ENCODE assay signal across 9 cellular contexts in the genomic region with DNA sequence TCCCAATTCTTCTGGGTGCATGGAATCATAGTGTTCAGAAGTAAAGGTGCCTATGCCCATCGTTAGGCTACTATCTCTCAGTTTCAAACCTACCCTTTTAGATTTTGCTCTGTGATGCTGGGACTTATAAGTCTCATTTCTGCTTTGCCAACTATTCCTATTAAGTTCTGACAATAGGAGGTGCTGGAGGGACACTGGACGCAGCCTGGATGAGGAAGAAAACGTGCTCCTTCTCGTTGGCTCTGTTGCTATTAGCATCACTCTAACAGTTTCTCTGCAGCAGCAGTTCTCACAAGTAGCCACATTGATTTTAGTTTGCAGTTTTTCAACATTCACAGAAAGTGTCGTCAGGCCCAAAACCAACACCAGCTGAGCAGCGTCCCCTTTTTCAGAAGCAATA.
DNase-seq lines count a peak whose midpoint lies in the region; ATAC-seq and TF ChIP-seq lines count a peak whose summit lies in the region.
"Had no signal": no experiment of that assay in that cellular context is flagged by ENCODE, and none has a peak within 500 bp of the region (broad histone marks: within the 10 kb centered on the region; RNA-seq: fewer than 3 reads in every experiment).

No MANE protein-coding gene starts in this region.

- H3K4me2 ChIP-seq in mesendoderm (ENCODE audit: low read length) = no peak overlapping the region

- no peaks in the 10 kb centered on the region for H3K79me1 ChIP-seq in mesendoderm (ENCODE audit: low read length)

- no peak overlapping the region for H2AK5ac ChIP-seq in mesendoderm (ENCODE audit: low read length)

- H3K9ac ChIP-seq in mesendoderm (ENCODE audit: low read length) = no peak overlapping the region

- H3K4ac ChIP-seq in mesendoderm (ENCODE audit: low read depth, low read length) = no peak overlapping the region

- TF ChIP-seq POLR2A in NB4 (IDR thresholded peaks at IDR 0.05; ENCODE audit: extremely low read depth, insufficient read length) = no peak

- WGBS in mesendoderm (ENCODE audit: extremely low coverage, insufficient coverage, low lambda C conversion rate) = no CpG with 5 or more reads among the region's 6 CpGs

- H3K4me1 ChIP-seq in mesendoderm (ENCODE audit: control insufficient read depth, low read depth, low read length) = no peaks in the 10 kb centered on the region

- H4K5ac ChIP-seq in mesendoderm (ENCODE audit: low read length) = no peak overlapping the region

- no peaks in the 10 kb centered on the region for H3K27me3 ChIP-seq in mesendoderm (ENCODE audit: insufficient read depth, low read length, poor library complexity)
- H3K27me3 ChIP-seq: SJSA1 had no signal

- H3K4me3 ChIP-seq in NB4 (ENCODE audit: low read depth, low read length) = no peak overlapping the region
- no peak overlapping the region for H3K4me3 ChIP-seq in mesendoderm (ENCODE audit: low read length)
- H3K4me3 ChIP-seq: SJSA1 had no signal

- H3K27ac ChIP-seq in mesendoderm (ENCODE audit: low read depth, low read length) = no peak overlapping the region
- H3K27ac ChIP-seq: SJSA1 had no signal

- peaks cover 0 to 4% of the 10 kb centered on the region in 2 donors for H3K27me3 Mint-ChIP-seq in natural killer cell treated with Interleukin-12 subunit alpha and Interleukin-12 subunit beta and Interleukin-15 and Interleukin-18, amount 100 ng/mL, for 72 hours

- H3K4me3 Mint-ChIP-seq in natural killer cell treated with Interleukin-12 subunit alpha and Interleukin-12 subunit beta and Interleukin-15 and Interleukin-18, amount 100 ng/mL, for 72 hours = no peak overlapping the region

- no peak overlapping the region for H3K27ac Mint-ChIP-seq in natural killer cell treated with Interleukin-12 subunit alpha and Interleukin-12 subunit beta and Interleukin-15 and Interleukin-18, amount 100 ng/mL, for 72 hours

- H3K36me3 Mint-ChIP-seq in natural killer cell treated with Interleukin-12 subunit alpha and Interleukin-12 subunit beta and Interleukin-15 and Interleukin-18, amount 100 ng/mL, for 72 hours = no peaks in the 10 kb centered on the region

- peak; percentile 16 for TF ChIP-seq CTCF in NB4 (IDR thresholded peaks at IDR 0.05; ENCODE audit: low read depth, low read length)

- no peak overlapping the region for H2BK5ac ChIP-seq in mesendoderm (ENCODE audit: low read length)

- H3K56ac ChIP-seq in mesendoderm (ENCODE audit: low read length) = no peak overlapping the region

- no peaks in the 10 kb centered on the region for H3K9me3 Mint-ChIP-seq in natural killer cell treated with Interleukin-12 subunit alpha and Interleukin-12 subunit beta and Interleukin-15 and Interleukin-18, amount 100 ng/mL, for 72 hours

- H3K4me1 Mint-ChIP-seq in natural killer cell treated with Interleukin-12 subunit alpha and Interleukin-12 subunit beta and Interleukin-15 and Interleukin-18, amount 100 ng/mL, for 72 hours (ENCODE audit: low read depth in 2 of 2) = no peaks in the 10 kb centered on the region

- H3K23ac ChIP-seq in mesendoderm (ENCODE audit: low read length) = no peak overlapping the region

- H4K8ac ChIP-seq in mesendoderm (ENCODE audit: low read depth, low read length) = no peak overlapping the region

- H3K36me3 ChIP-seq in mesendoderm (ENCODE audit: control insufficient read depth, insufficient read depth, low read length) = no peaks in the 10 kb centered on the region
- H3K36me3 ChIP-seq: SJSA1 had no signal

- H2BK15ac ChIP-seq in mesendoderm (replicated peaks; ENCODE audit: low read depth) = no peak overlapping the region

- no peak for ATAC-seq in HG02623 (IDR thresholded peaks at IDR 0.05; ENCODE audit: unreplicated experiment)
- ATAC-seq in natural killer cell treated with Interleukin-12 subunit alpha and Interleukin-12 subunit beta and Interleukin-15 and Interleukin-18, amount 100 ng/mL, for 72 hours = no peak
- no peak for ATAC-seq in GM21447 (IDR thresholded peaks at IDR 0.05; ENCODE audit: unreplicated experiment)

- no peak overlapping the region for H3K18ac ChIP-seq in mesendoderm (ENCODE audit: low read length)

- DNase-seq in CD1c-positive myeloid dendritic cell (ENCODE audit: extremely low spot score) (peak; percentile 22), NB4 (ENCODE audit: low read depth) (peak; percentile 62), cerebellar cortex (ENCODE audit: low spot score) (peak; percentile 68), mesendoderm (peak; percentile 59)
- DNase-seq in natural killer cell treated with Interleukin-12 subunit alpha and Interleukin-12 subunit beta and Interleukin-15 and Interleukin-18, amount 100 ng/mL, for 72 hours (ENCODE audit: low spot score) = no peak
- no peak for DNase-seq in activated naive CD4-positive, alpha-beta T cell treated with Interleukin-2 at 50 U/mL for 16 hours

- H2BK120ac ChIP-seq in mesendoderm (ENCODE audit: low read depth, low read length) = no peak overlapping the region

- H3K79me2 ChIP-seq in mesendoderm (ENCODE audit: control insufficient read depth, insufficient read depth, low read length) = no peaks in the 10 kb centered on the region

Comparison
In these comparisons a context has a peak if more than half of its experiments do, and no peak if none do; other contexts are left out.
1. DNase-seq: peak in CD1c-positive myeloid dendritic cell (single experiment), NB4 (single experiment), cerebellar cortex (single experiment) and mesendoderm (single experiment); none in natural killer cell treated with Interleukin-12 subunit alpha and Interleukin-12 subunit beta and Interleukin-15 and Interleukin-18, amount 100 ng/mL, for 72 hours (single experiment) and activated naive CD4-positive, alpha-beta T cell treated with Interleukin-2 at 50 U/mL for 16 hours (single experiment).